In genomic region chr10:97494863-97495506, GRCh38 we compare ENCODE assay signal across 8 cellular contexts. TPM values are rescaled to one million over a fixed set of nuclear protein-coding genes. Genes with fewer than 3 reads are reported as not detected.
DNase-seq lines count a peak whose midpoint lies in the region; ATAC-seq and TF ChIP-seq lines count a peak whose summit lies in the region.
"Had no signal": no experiment of that assay in that cellular context is flagged by ENCODE, and none has a peak within 500 bp of the region (broad histone marks: within the 10 kb centered on the region; RNA-seq: fewer than 3 reads in every experiment).

No MANE protein-coding gene starts in this region.

- peaks cover 29% of the 10 kb centered on the region for H3K4me1 ChIP-seq in smooth muscle cell (ENCODE audit: low read depth)

- H3K9me3 Mint-ChIP-seq in activated CD4-positive, alpha-beta T cell treated with anti-CD3 and anti-CD28 coated beads, Interleukin-2, amount 10 ng/mL, durations not matched to agents 24 days and 14 days = no peaks in the 10 kb centered on the region

- no peak for ATAC-seq in HG03280 (IDR thresholded peaks at IDR 0.05; ENCODE audit: unreplicated experiment)

- peaks cover 41% of the 10 kb centered on the region for H3K4me1 Mint-ChIP-seq in activated CD4-positive, alpha-beta T cell treated with anti-CD3 and anti-CD28 coated beads, Interleukin-2, amount 10 ng/mL, durations not matched to agents 24 days and 14 days

- no peaks in the 10 kb centered on the region for H3K36me3 ChIP-seq in smooth muscle cell (ENCODE audit: low read depth)

- H3K4me3 Mint-ChIP-seq in activated CD4-positive, alpha-beta T cell treated with anti-CD3 and anti-CD28 coated beads, Interleukin-2, amount 10 ng/mL, durations not matched to agents 24 days and 14 days = peak overlapping the region; percentile 59

- H3K36me3 Mint-ChIP-seq in activated CD4-positive, alpha-beta T cell treated with anti-CD3 and anti-CD28 coated beads, Interleukin-2, amount 10 ng/mL, durations not matched to agents 24 days and 14 days (ENCODE audit: low read depth) = peaks cover 29% of the 10 kb centered on the region

- H3K27me3 ChIP-seq in dorsolateral prefrontal cortex = no peaks in the 10 kb centered on the region
- no peaks in the 10 kb centered on the region for H3K27me3 ChIP-seq in smooth muscle cell (ENCODE audit: low read depth)

- WGBS in smooth muscle cell (ENCODE audit: low lambda C conversion rate) = 27% methylated on average over 7 of the region's 7 CpGs

- TF ChIP-seq CTCF in dorsolateral prefrontal cortex (IDR thresholded peaks at IDR 0.05 in 54 of 56, conservative IDR thresholded peaks at IDR 0.05 in 2 of 56; ENCODE audit: low read depth in 1 of 56, partially characterized antibody in 56 of 56) = no peak
- no peak for TF ChIP-seq CTCF in smooth muscle cell (IDR thresholded peaks at IDR 0.05; ENCODE audit: borderline replicate concordance, insufficient read depth, poor library complexity, severe bottlenecking)

- intact Hi-C loops in activated CD4-positive, alpha-beta T cell treated with anti-CD3 and anti-CD28 coated beads, Interleukin-2, amount 10 ng/mL, durations not matched to agents 24 days and 14 days (cut with micrococcal nuclease) = loop anchor here (5.0 to 10.0 kb wide), 2 partner anchors 178 to 660 kb away; partner anchors contain the start of genes FRAT1 and LCOR
- intact Hi-C loops in dorsolateral prefrontal cortex (cut with DNase I) = loop anchor here (5.0 kb wide), 3 partner anchors 33 to 48 kb away; partner anchors contain the start of genes EXOSC1 (in 1 of the 2) and ZDHHC16 (in 1 of the 2)

- peak overlapping the region in 42 of 59 donors; percentile 0 to 45 (median 19) for H3K4me3 ChIP-seq in dorsolateral prefrontal cortex
- no peak overlapping the region for H3K4me3 ChIP-seq in smooth muscle cell

- H3K79me2 ChIP-seq in smooth muscle cell (ENCODE audit: low read depth) = peaks cover 86% of the 10 kb centered on the region

- H2AFZ ChIP-seq in smooth muscle cell (ENCODE audit: low read depth) = no peak overlapping the region

- no peaks in the 10 kb centered on the region for H3F3A ChIP-seq in smooth muscle cell (ENCODE audit: low read depth)

- H3K27ac ChIP-seq in dorsolateral prefrontal cortex (peak overlapping the region in 53 of 59 donors; percentile 7 to 88 (median 67)), smooth muscle cell (ENCODE audit: low read depth) (peak overlapping the region; percentile 47)

- peak overlapping the region; percentile 1 for H3K9ac ChIP-seq in smooth muscle cell (ENCODE audit: low read depth)

- H3K27ac Mint-ChIP-seq in activated CD4-positive, alpha-beta T cell treated with anti-CD3 and anti-CD28 coated beads, Interleukin-2, amount 10 ng/mL, durations not matched to agents 24 days and 14 days = peak overlapping the region; percentile 64

- no peaks in the 10 kb centered on the region for H3K9me3 ChIP-seq in smooth muscle cell (replicated peaks; ENCODE audit: low read depth)

- peaks cover 78% of the 10 kb centered on the region for H4K20me1 ChIP-seq in smooth muscle cell (ENCODE audit: low read depth)

- peaks cover 4% of the 10 kb centered on the region for H3K27me3 Mint-ChIP-seq in activated CD4-positive, alpha-beta T cell treated with anti-CD3 and anti-CD28 coated beads, Interleukin-2, amount 10 ng/mL, durations not matched to agents 24 days and 14 days

- H3K4me2 ChIP-seq in smooth muscle cell = peak overlapping the region; percentile 41

- peak; percentile 63 for DNase-seq in activated CD4-positive, alpha-beta T cell treated with anti-CD3 and anti-CD28 coated beads, Interleukin-2, amount 10 ng/mL, durations not matched to agents 24 days and 14 days
- DNase-seq in activated CD4-positive, alpha-beta T cell treated with anti-CD3 and anti-CD28 coated beads for 1 hour = no peak
- DNase-seq in dorsolateral prefrontal cortex (no peak), smooth muscle cell (lab: John Stamatoyannopoulos, UW; ENCODE audit: unreplicated experiment) (no peak), epidermal melanocyte (ENCODE audit: insufficient read length, low spot score) (no peak)
- DNase-seq: activated naive CD4-positive, alpha-beta T cell; NCI-H2081 treated with DMSO at 0.1 percent for 48 hours had no signal

RNA-seq across cellular contexts. Expression of gene MMS19, which starts 3.2 kb away (rescaled TPM):
- total RNA-seq in activated CD4-positive, alpha-beta T cell treated with anti-CD3 and anti-CD28 coated beads, Interleukin-2, amount 10 ng/mL, durations not matched to agents 24 days and 14 days = 100 and 103 TPM in 2 replicates
- 100 to 1,000 TPM in 3 of 120 experiments, 10 to 100 TPM in 117; 53.4 to 109 (median 81.4) TPM for total RNA-seq in dorsolateral prefrontal cortex
- total RNA-seq in smooth muscle cell = 97.9 and 125 TPM in 2 replicates
- polyA plus RNA-seq in smooth muscle cell = 76.8 and 81.4 TPM in 2 replicates

RNA-seq across cellular contexts. Expression of gene UBTD1, which starts 3.7 kb away (rescaled TPM):
- 1.8 and 2.1 TPM in 2 replicates for total RNA-seq in activated CD4-positive, alpha-beta T cell treated with anti-CD3 and anti-CD28 coated beads, Interleukin-2, amount 10 ng/mL, durations not matched to agents 24 days and 14 days
- total RNA-seq in dorsolateral prefrontal cortex = 10 to 100 TPM in 99 of 120 experiments, 1 to 10 TPM in 21; 8.3 to 22.0 (median 11.9) TPM
- 26.5 and 27.1 TPM in 2 replicates for total RNA-seq in smooth muscle cell
- 59.9 and 61.5 TPM in 2 replicates for polyA plus RNA-seq in smooth muscle cell

RNA-seq across cellular contexts. Expression of gene ZDHHC16, which starts 49.0 kb away (rescaled TPM):
- total RNA-seq in activated CD4-positive, alpha-beta T cell treated with anti-CD3 and anti-CD28 coated beads, Interleukin-2, amount 10 ng/mL, durations not matched to agents 24 days and 14 days = 42.9 and 43.1 TPM in 2 replicates
- total RNA-seq in dorsolateral prefrontal cortex (10 to 100 TPM; 22.2 to 46.8 (median 31.1) TPM), smooth muscle cell (48.5 and 50.3 TPM in 2 replicates)
- polyA plus RNA-seq in smooth muscle cell = 73.3 and 81.1 TPM in 2 replicates

RNA-seq across cellular contexts. Expression of gene EXOSC1, which starts 49.2 kb away (rescaled TPM):
- 57.9 and 59.8 TPM in 2 replicates for total RNA-seq in activated CD4-positive, alpha-beta T cell treated with anti-CD3 and anti-CD28 coated beads, Interleukin-2, amount 10 ng/mL, durations not matched to agents 24 days and 14 days
- 10 to 100 TPM; 23.5 to 46.9 (median 33.8) TPM for total RNA-seq in dorsolateral prefrontal cortex
- 44.9 and 48.7 TPM in 2 replicates for total RNA-seq in smooth muscle cell
- polyA plus RNA-seq in smooth muscle cell = 61.5 and 97.5 TPM in 2 replicates
